ENCODE assay signal across 20 cellular contexts in the genomic region with DNA sequence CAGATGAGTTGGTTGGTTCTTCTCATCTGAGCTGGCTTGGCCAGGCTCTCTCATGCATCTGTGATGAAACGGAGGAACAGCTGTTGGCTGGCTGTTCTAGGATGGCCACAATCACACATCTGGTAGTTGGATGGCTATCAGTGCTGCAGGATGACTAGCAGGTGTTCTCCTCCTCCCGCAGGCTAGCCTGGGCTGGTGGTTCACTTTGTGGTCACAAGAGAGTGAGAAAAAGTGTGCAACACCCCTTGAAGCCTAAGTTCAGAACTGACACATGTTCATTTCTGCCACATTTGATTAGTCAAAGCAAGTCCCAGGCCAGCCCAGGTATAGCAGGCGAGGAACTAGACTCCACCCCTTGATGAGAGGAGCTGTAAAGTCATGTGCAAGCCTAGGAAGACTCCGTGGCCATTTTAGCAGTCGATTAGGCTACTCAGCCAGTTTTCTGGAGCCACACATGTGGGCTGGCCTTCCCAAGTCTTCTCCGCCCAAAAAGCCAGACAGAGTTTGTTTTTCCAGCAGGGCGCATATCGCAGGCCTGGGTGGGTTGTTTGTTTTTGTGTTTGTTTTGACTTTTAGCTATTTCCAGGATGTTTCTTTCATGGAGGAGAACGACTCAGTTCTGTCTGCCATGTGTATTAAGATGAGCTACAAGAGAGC.
A peak's percentile ranks its signal among the peaks of the same experiment; 100 is the strongest.
DNase-seq lines count a peak whose midpoint lies in the region; ATAC-seq and TF ChIP-seq lines count a peak whose summit lies in the region.
"Had no signal": no experiment of that assay in that cellular context is flagged by ENCODE, and none has a peak within 500 bp of the region (broad histone marks: within the 10 kb centered on the region; RNA-seq: fewer than 3 reads in every experiment).

No MANE protein-coding gene starts in this region.

- H3K27me3 Mint-ChIP-seq in activated CD8-positive, alpha-beta T cell treated with anti-CD3 and anti-CD28 coated beads for 36 hours: peaks cover 2% of the 10 kb centered on the region
- no peaks in the 10 kb centered on the region for H3K27me3 Mint-ChIP-seq in activated CD8-positive, alpha-beta T cell treated with anti-CD3 and anti-CD28 coated beads, Interleukin-2, amount 10 ng/mL, durations not matched to agents 7 days and 5 days (ENCODE audit: low read depth)
- no peaks in the 10 kb centered on the region for H3K27me3 Mint-ChIP-seq in T-helper 2 cell treated with Interferon-gamma antibody and Interleukin-4, amounts not matched to agents 5 μg/mL and 100 μg/mL, for 36 hours (ENCODE audit: low read depth)

- CTCF ChIA-PET in activated CD8-positive, alpha-beta T cell treated with anti-CD3 and anti-CD28 coated beads for 36 hours (lab: Charles Lee): interaction anchor here (1.4 to 2.6 kb wide), 2 partner anchors 18 to 40 kb away, joined by 6 to 8 read pairs; no protein-coding TSS in a partner anchor
- CTCF ChIA-PET in activated CD8-positive, alpha-beta T cell treated with anti-CD3 and anti-CD28 coated beads, Interleukin-2, amount 10 ng/mL, durations not matched to agents 7 days and 5 days (lab: Charles Lee): interaction anchor here (0.8 kb wide), 1 partner anchor 205 kb away, joined by 3 read pairs; no protein-coding TSS in a partner anchor

- no peaks in the 10 kb centered on the region for H3K9me3 Mint-ChIP-seq in activated CD8-positive, alpha-beta T cell treated with anti-CD3 and anti-CD28 coated beads for 36 hours
- no peaks in the 10 kb centered on the region for H3K9me3 Mint-ChIP-seq in activated CD8-positive, alpha-beta T cell treated with anti-CD3 and anti-CD28 coated beads, Interleukin-2, amount 10 ng/mL, durations not matched to agents 7 days and 5 days (ENCODE audit: insufficient read depth)
- no peaks in the 10 kb centered on the region for H3K9me3 Mint-ChIP-seq in T-helper 2 cell treated with Interferon-gamma antibody and Interleukin-4, amounts not matched to agents 5 μg/mL and 100 μg/mL, for 36 hours
- H3K9me3 Mint-ChIP-seq: WTC11 had no signal

- no peak overlapping the region for H3K27ac Mint-ChIP-seq in activated CD8-positive, alpha-beta T cell treated with anti-CD3 and anti-CD28 coated beads for 36 hours
- no peak overlapping the region for H3K27ac Mint-ChIP-seq in activated CD8-positive, alpha-beta T cell treated with anti-CD3 and anti-CD28 coated beads, Interleukin-2, amount 10 ng/mL, durations not matched to agents 7 days and 5 days
- no peak overlapping the region for H3K27ac Mint-ChIP-seq in T-helper 2 cell treated with Interferon-gamma antibody and Interleukin-4, amounts not matched to agents 5 μg/mL and 100 μg/mL, for 36 hours
- H3K27ac Mint-ChIP-seq: CD14-positive monocyte; naive B cell; stimulated activated naive B cell treated with anti-CD40 and anti-IgM and Interleukin-4, amounts not matched to agents 10 μg/mL and 1 μg/mL and 100 μg/mL, for 72 hours had no signal

- H3K4me1 Mint-ChIP-seq in activated CD8-positive, alpha-beta T cell treated with anti-CD3 and anti-CD28 coated beads for 36 hours (ENCODE audit: low read depth): peaks cover 19% of the 10 kb centered on the region
- peaks cover 9% of the 10 kb centered on the region for H3K4me1 Mint-ChIP-seq in activated CD8-positive, alpha-beta T cell treated with anti-CD3 and anti-CD28 coated beads, Interleukin-2, amount 10 ng/mL, durations not matched to agents 7 days and 5 days (ENCODE audit: low read depth)
- H3K4me1 Mint-ChIP-seq in T-helper 2 cell treated with Interferon-gamma antibody and Interleukin-4, amounts not matched to agents 5 μg/mL and 100 μg/mL, for 36 hours (ENCODE audit: low read depth): peaks cover 18% of the 10 kb centered on the region
- H3K4me1 Mint-ChIP-seq: CD14-positive monocyte, naive B cell had no signal

- DNase-seq in activated CD8-positive, alpha-beta T cell treated with anti-CD3 and anti-CD28 coated beads for 36 hours: peak; percentile 16
- DNase-seq in activated CD8-positive, alpha-beta T cell treated with anti-CD3 and anti-CD28 coated beads, Interleukin-2, amount 10 ng/mL, durations not matched to agents 7 days and 5 days: no peak
- DNase-seq in T-helper 2 cell treated with Interferon-gamma antibody and Interleukin-4, amounts not matched to agents 5 μg/mL and 100 μg/mL, for 36 hours (ENCODE audit: low spot score): peak; percentile 41
- no peak for DNase-seq in stimulated activated naive CD8-positive, alpha-beta T cell treated with anti-CD3 and anti-CD28 coated beads, Interleukin-15, Interleukin-2, amounts not matched to agents 100 U/mL and 50 U/mL, for 24 hours
- DNase-seq in DMS 273 (lab: John Stamatoyannopoulos, UW; ENCODE audit: unreplicated experiment) (no peak), NCI-H69 (lab: John Stamatoyannopoulos, UW) (no peak), left ventricle myocardium superior (no peak)
- DNase-seq: activated naive CD4-positive, alpha-beta T cell; DMS79; Kasumi-1; naive B cell; NCI-H1436 treated with DMSO at 0.1 percent for 48 hours; NCI-H226; small intestine; stimulated activated naive B cell treated with anti-CD40 and anti-IgM and Interleukin-4, amounts not matched to agents 10 μg/mL and 1 μg/mL and 100 μg/mL, for 72 hours; T-helper 1 cell had no signal

- no peak overlapping the region for H3K4me3 Mint-ChIP-seq in activated CD8-positive, alpha-beta T cell treated with anti-CD3 and anti-CD28 coated beads for 36 hours
- no peak overlapping the region for H3K4me3 Mint-ChIP-seq in activated CD8-positive, alpha-beta T cell treated with anti-CD3 and anti-CD28 coated beads, Interleukin-2, amount 10 ng/mL, durations not matched to agents 7 days and 5 days
- H3K4me3 Mint-ChIP-seq in T-helper 2 cell treated with Interferon-gamma antibody and Interleukin-4, amounts not matched to agents 5 μg/mL and 100 μg/mL, for 36 hours: no peak overlapping the region
- H3K4me3 Mint-ChIP-seq: CD14-positive monocyte; naive B cell; stimulated activated naive B cell treated with anti-CD40 and anti-IgM and Interleukin-4, amounts not matched to agents 10 μg/mL and 1 μg/mL and 100 μg/mL, for 72 hours; WTC11 had no signal

- no peak for TF ChIP-seq CTCF in activated CD8-positive, alpha-beta T cell treated with anti-CD3 and anti-CD28 coated beads for 36 hours (IDR thresholded peaks at IDR 0.05)

- intact Hi-C loops in activated CD8-positive, alpha-beta T cell treated with anti-CD3 and anti-CD28 coated beads for 36 hours (cut with micrococcal nuclease): no loop called here
- intact Hi-C loops in left ventricle myocardium superior (cut with micrococcal nuclease): no loop called here

- POLR2A ChIA-PET in activated CD8-positive, alpha-beta T cell treated with anti-CD3 and anti-CD28 coated beads for 36 hours (lab: Charles Lee): no interaction called here
- POLR2A ChIA-PET in activated CD8-positive, alpha-beta T cell treated with anti-CD3 and anti-CD28 coated beads, Interleukin-2, amount 10 ng/mL, durations not matched to agents 7 days and 5 days (lab: Charles Lee): no interaction called here

- no peaks in the 10 kb centered on the region for H3K36me3 Mint-ChIP-seq in activated CD8-positive, alpha-beta T cell treated with anti-CD3 and anti-CD28 coated beads for 36 hours (ENCODE audit: low read depth)
- H3K36me3 Mint-ChIP-seq in activated CD8-positive, alpha-beta T cell treated with anti-CD3 and anti-CD28 coated beads, Interleukin-2, amount 10 ng/mL, durations not matched to agents 7 days and 5 days (ENCODE audit: low read depth): no peaks in the 10 kb centered on the region
- H3K36me3 Mint-ChIP-seq in T-helper 2 cell treated with Interferon-gamma antibody and Interleukin-4, amounts not matched to agents 5 μg/mL and 100 μg/mL, for 36 hours (ENCODE audit: low read depth): no peaks in the 10 kb centered on the region
- H3K36me3 Mint-ChIP-seq: CD14-positive monocyte, naive B cell, WTC11 had no signal

- ATAC-seq in activated CD8-positive, alpha-beta T cell treated with anti-CD3 and anti-CD28 coated beads for 36 hours: peak; percentile 38
- ATAC-seq in activated CD8-positive, alpha-beta T cell treated with anti-CD3 and anti-CD28 coated beads, Interleukin-2, amount 10 ng/mL, durations not matched to agents 7 days and 5 days: no peak
- peak; percentile 53 for ATAC-seq in HG02678 (IDR thresholded peaks at IDR 0.05; ENCODE audit: unreplicated experiment)
- ATAC-seq in stimulated activated naive CD8-positive, alpha-beta T cell treated with anti-CD3 and anti-CD28 coated beads, Interleukin-15, Interleukin-2, amounts not matched to agents 100 U/mL and 50 U/mL, for 24 hours: peak; percentile 24
- ATAC-seq in left ventricle myocardium superior: no peak
- ATAC-seq: Right ventricle myocardium inferior; stimulated activated naive B cell treated with anti-CD40 and anti-IgM and Interleukin-4, amounts not matched to agents 10 μg/mL and 1 μg/mL and 100 μg/mL, for 72 hours; WTC11 had no signal

Comparison
In these comparisons a context has a peak if more than half of its experiments do, and no peak if none do; other contexts are left out.
1. ATAC-seq: peak in activated CD8-positive, alpha-beta T cell treated with anti-CD3 and anti-CD28 coated beads for 36 hours (single experiment), HG02678 (single experiment) and stimulated activated naive CD8-positive, alpha-beta T cell treated with anti-CD3 and anti-CD28 coated beads, Interleukin-15, Interleukin-2, amounts not matched to agents 100 U/mL and 50 U/mL, for 24 hours (single experiment); none in activated CD8-positive, alpha-beta T cell treated with anti-CD3 and anti-CD28 coated beads, Interleukin-2, amount 10 ng/mL, durations not matched to agents 7 days and 5 days (single experiment) and left ventricle myocardium superior (single experiment).
2. DNase-seq: peak in activated CD8-positive, alpha-beta T cell treated with anti-CD3 and anti-CD28 coated beads for 36 hours (single experiment) and T-helper 2 cell treated with Interferon-gamma antibody and Interleukin-4, amounts not matched to agents 5 μg/mL and 100 μg/mL, for 36 hours (single experiment); none in activated CD8-positive, alpha-beta T cell treated with anti-CD3 and anti-CD28 coated beads, Interleukin-2, amount 10 ng/mL, durations not matched to agents 7 days and 5 days (single experiment), stimulated activated naive CD8-positive, alpha-beta T cell treated with anti-CD3 and anti-CD28 coated beads, Interleukin-15, Interleukin-2, amounts not matched to agents 100 U/mL and 50 U/mL, for 24 hours (single experiment), DMS 273 (single experiment), NCI-H69 (single experiment) and left ventricle myocardium superior (single experiment).